ENCODE assay signal across 8 cellular contexts in genomic region chr1:220878223-220879081, GRCh38. TPM values are rescaled to one million over a fixed set of nuclear protein-coding genes. Genes with fewer than 3 reads are reported as not detected.
DNase-seq lines count a peak whose midpoint lies in the region; ATAC-seq and TF ChIP-seq lines count a peak whose summit lies in the region.

No MANE protein-coding gene starts in this region.

- H3K4me2 ChIP-seq in hepatocyte, result peak overlapping the region; percentile 100
- peak overlapping the region; percentile 93 for H3K4me2 ChIP-seq in smooth muscle cell

- H3K27me3 ChIP-seq in hepatocyte, result peaks cover 90% of the 10 kb centered on the region
- H3K27me3 ChIP-seq in smooth muscle cell (ENCODE audit: low read depth), result peaks cover 92% of the 10 kb centered on the region

- H3K27ac ChIP-seq in hepatocyte (no peak overlapping the region), smooth muscle cell (ENCODE audit: low read depth) (no peak overlapping the region)

- peak overlapping the region; percentile 64 for H3K4me3 ChIP-seq in hepatocyte
- H3K4me3 ChIP-seq in smooth muscle cell, result peak overlapping the region; percentile 69

- H3K9me3 Mint-ChIP-seq in activated CD4-positive, alpha-beta memory T cell treated with anti-CD3 and anti-CD28 coated beads for 36 hours, result no peaks in the 10 kb centered on the region

- no peaks in the 10 kb centered on the region for H3F3A ChIP-seq in smooth muscle cell (ENCODE audit: low read depth)

- H3K27ac Mint-ChIP-seq in activated CD4-positive, alpha-beta memory T cell treated with anti-CD3 and anti-CD28 coated beads for 36 hours, result no peak overlapping the region

- H2AFZ ChIP-seq in hepatocyte (peak overlapping the region; percentile 88), smooth muscle cell (ENCODE audit: low read depth) (peak overlapping the region; percentile 90)

- POLR2A ChIA-PET in activated CD4-positive, alpha-beta memory T cell treated with anti-CD3 and anti-CD28 coated beads for 36 hours (lab: Charles Lee), result interaction anchor here (0.6 kb wide), 1 partner anchor 18 kb away, joined by 4 read pairs; no protein-coding TSS in a partner anchor

- H4K20me1 ChIP-seq in hepatocyte (ENCODE audit: insufficient read depth, poor library complexity, severe bottlenecking) (no peaks in the 10 kb centered on the region), smooth muscle cell (ENCODE audit: low read depth) (no peaks in the 10 kb centered on the region)

- H3K9me2 ChIP-seq in hepatocyte (replicated peaks; ENCODE audit: insufficient read depth), result no peaks in the 10 kb centered on the region

- H3K9ac ChIP-seq in smooth muscle cell (ENCODE audit: low read depth), result no peak overlapping the region

- peaks cover 2% of the 10 kb centered on the region for H3K36me3 Mint-ChIP-seq in activated CD4-positive, alpha-beta memory T cell treated with anti-CD3 and anti-CD28 coated beads for 36 hours

- H3K4me1 Mint-ChIP-seq in activated CD4-positive, alpha-beta memory T cell treated with anti-CD3 and anti-CD28 coated beads for 36 hours (ENCODE audit: low read depth), result peaks cover 34% of the 10 kb centered on the region

- H3K79me2 ChIP-seq in hepatocyte (no peaks in the 10 kb centered on the region), smooth muscle cell (ENCODE audit: low read depth) (no peaks in the 10 kb centered on the region)

- peak; percentile 13 for DNase-seq in activated CD4-positive, alpha-beta memory T cell treated with anti-CD3 and anti-CD28 coated beads for 36 hours
- no peak for DNase-seq in hepatocyte (ENCODE audit: low spot score)
- no peak for DNase-seq in smooth muscle cell (lab: John Stamatoyannopoulos, UW; ENCODE audit: unreplicated experiment)
- DNase-seq in GM19238 (ENCODE audit: insufficient read length, low spot score), result no peak
- no peak for DNase-seq in activated CD4-positive, alpha-beta T cell treated with anti-CD3 and anti-CD28 coated beads, Interleukin-2, amount 50 U/mL, for 48 hours

- peaks cover 75% of the 10 kb centered on the region for H3K27me3 Mint-ChIP-seq in activated CD4-positive, alpha-beta memory T cell treated with anti-CD3 and anti-CD28 coated beads for 36 hours

- intact Hi-C loops in activated CD4-positive, alpha-beta memory T cell treated with anti-CD3 and anti-CD28 coated beads for 36 hours (cut with micrococcal nuclease), result loop anchor here (2.0 kb wide), 2 partner anchors 14 to 560 kb away; no protein-coding TSS in a partner anchor

- no peaks in the 10 kb centered on the region for H3K9me3 ChIP-seq in hepatocyte (ENCODE audit: low read depth)
- no peaks in the 10 kb centered on the region for H3K9me3 ChIP-seq in smooth muscle cell (replicated peaks; ENCODE audit: low read depth)

- H3K4me3 Mint-ChIP-seq in activated CD4-positive, alpha-beta memory T cell treated with anti-CD3 and anti-CD28 coated beads for 36 hours, result peak overlapping the region; percentile 50

- CTCF ChIA-PET in activated CD4-positive, alpha-beta memory T cell treated with anti-CD3 and anti-CD28 coated beads for 36 hours (lab: Charles Lee), result interaction anchor here (1.3 kb wide), 1 partner anchor 326 kb away, joined by 4 read pairs; no protein-coding TSS in a partner anchor

- WGBS in hepatocyte (ENCODE audit: low lambda C conversion rate, missing lambda C conversion rate), result 6% methylated on average over 41 of the region's 41 CpGs
- 7% methylated on average over 41 of the region's 41 CpGs for WGBS in smooth muscle cell (ENCODE audit: low lambda C conversion rate)

- peak; percentile 4 for TF ChIP-seq CTCF in GM12873 (IDR thresholded peaks at IDR 0.05; ENCODE audit: insufficient read depth, low read depth, low read length, missing control alignments)
- TF ChIP-seq CTCF in hepatocyte (IDR thresholded peaks at IDR 0.05; ENCODE audit: poor library complexity), result no peak
- no peak for TF ChIP-seq CTCF in smooth muscle cell (IDR thresholded peaks at IDR 0.05; ENCODE audit: borderline replicate concordance, insufficient read depth, poor library complexity, severe bottlenecking)

- peak; percentile 17 for ATAC-seq in HG02973 (IDR thresholded peaks at IDR 0.05; ENCODE audit: unreplicated experiment)
- no peak for ATAC-seq in GM19023 (IDR thresholded peaks at IDR 0.05; ENCODE audit: unreplicated experiment)

- H3K36me3 ChIP-seq in hepatocyte (replicated peaks; ENCODE audit: insufficient read depth, low read depth) (no peaks in the 10 kb centered on the region), smooth muscle cell (ENCODE audit: low read depth) (no peaks in the 10 kb centered on the region)

- peaks cover 40% of the 10 kb centered on the region for H3K4me1 ChIP-seq in hepatocyte (ENCODE audit: insufficient read depth)
- H3K4me1 ChIP-seq in smooth muscle cell (ENCODE audit: low read depth), result peaks cover 20% of the 10 kb centered on the region

RNA-seq across cellular contexts. Expression of gene HLX, which starts 0.8 kb away (rescaled TPM):
- total RNA-seq in activated CD4-positive, alpha-beta memory T cell treated with anti-CD3 and anti-CD28 coated beads for 36 hours, result under 1 TPM in 1 of 2 experiments, not detected in 1; 0.19 TPM
- total RNA-seq in hepatocyte, result 1.2 and 1.4 TPM in 2 replicates
- polyA plus RNA-seq in hepatocyte, result 5.9 and 6.1 TPM in 2 replicates
- 0.58 and 3.2 TPM in 2 replicates for total RNA-seq in smooth muscle cell
- 2.5 and 4.0 TPM in 2 replicates for polyA plus RNA-seq in smooth muscle cell
